24 cellular contexts compared by ENCODE assay signal in the genomic region with DNA sequence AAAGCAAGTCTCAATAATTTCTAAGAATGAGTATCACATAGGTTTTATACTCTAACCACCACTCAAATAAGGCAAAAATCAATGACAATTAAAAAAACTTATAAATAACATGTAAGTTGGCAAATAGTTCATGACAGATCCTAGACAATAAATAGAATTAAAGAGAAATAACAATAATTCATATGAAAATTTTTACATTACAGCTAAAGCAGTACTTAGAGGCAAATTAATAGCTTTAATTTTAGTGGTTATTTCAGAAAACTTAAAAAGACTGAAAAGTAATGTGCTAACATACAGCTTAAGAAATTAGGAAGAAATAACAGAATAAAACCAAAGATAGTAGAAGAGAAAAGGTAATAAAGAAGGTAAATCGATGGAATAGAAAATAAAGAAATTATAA.
"Had no signal": no experiment of that assay in that cellular context is flagged by ENCODE, and none has a peak within 500 bp of the region (broad histone marks: within the 10 kb centered on the region; RNA-seq: fewer than 3 reads in every experiment).

No MANE protein-coding gene starts in this region.

- H3K36me3 ChIP-seq: neural progenitor cell, ovary, stomach, thoracic aorta, thyroid gland, tibial nerve, upper lobe of left lung, vagina had no signal

- H3K9me3 ChIP-seq: ovary, thyroid gland had no signal

- DNase-seq: naive thymus-derived CD4-positive, alpha-beta T cell; natural killer cell; occipital lobe; ovary; posterior cingulate gyrus; psoas muscle; right cardiac atrium; stimulated activated CD4-positive, alpha-beta T cell treated with anti-CD3 and anti-CD28 coated beads, Interleukin-15, amount 100 ng/mL, for 24 hours; stimulated activated CD4-positive, alpha-beta T cell treated with anti-CD3 and anti-CD28 coated beads, Interleukin-2, amount 100 ng/mL, for 24 hours; stimulated activated CD4-positive, alpha-beta T cell treated with anti-CD3 and anti-CD28 coated beads, Interleukin-2, amount 100 ng/mL, for 48 hours; stimulated activated CD4-positive, alpha-beta T cell treated with anti-CD3 and anti-CD28 coated beads, Interleukin-4, amount 100 ng/mL, for 24 hours; stimulated activated naive B cell treated with anti-CD40 and anti-IgM and Interleukin-4, amounts not matched to agents 10 μg/mL and 1 μg/mL and 100 μg/mL, for 72 hours; stimulated activated naive CD4-positive, alpha-beta T cell treated with Interleukin-2 at 50 U/mL for 16 hours; stomach; thyroid gland; trophoblast cell; upper lobe of left lung had no signal

- FAIRE-seq: urothelium cell line had no signal

- H3K27ac ChIP-seq: neural progenitor cell, ovary, parathyroid adenoma, psoas muscle, skin epidermis, stomach, thoracic aorta, thyroid gland, tibial nerve, upper lobe of left lung, vagina had no signal

- H3K4me1 ChIP-seq: neural progenitor cell, parathyroid adenoma, psoas muscle, stomach, thyroid gland, tibial nerve, upper lobe of left lung, vagina had no signal

- H3K27me3 ChIP-seq: neural progenitor cell, ovary, stomach, thyroid gland, tibial nerve, upper lobe of left lung, vagina had no signal

- H3K4me3 ChIP-seq: neural progenitor cell, ovary, psoas muscle, skin epidermis, stomach, thoracic aorta, thyroid gland, tibial nerve, upper lobe of left lung, vagina had no signal
